23 cellular contexts compared by ENCODE assay signal in genomic region chr10:112216151-112216550, GRCh38. TPM values are rescaled to one million over a fixed set of nuclear protein-coding genes. Genes with fewer than 3 reads are reported as not detected.
A peak's percentile ranks its signal among the peaks of the same experiment; 100 is the strongest.
DNase-seq lines count a peak whose midpoint lies in the region; ATAC-seq, FAIRE-seq and TF ChIP-seq lines count a peak whose summit lies in the region.
"Had no signal": no experiment of that assay in that cellular context is flagged by ENCODE, and none has a peak within 500 bp of the region (broad histone marks: within the 10 kb centered on the region; RNA-seq: fewer than 3 reads in every experiment).

No MANE protein-coding gene starts in this region.

- H2AK5ac ChIP-seq in mesenchymal stem cell (ENCODE audit: low read length, severe bottlenecking): no peak overlapping the region

- no peak overlapping the region for H3K4ac ChIP-seq in mesenchymal stem cell (ENCODE audit: low read depth in 1 of 2, low read length in 2 of 2)

- H3K36me3 ChIP-seq in GM23338 (ENCODE audit: insufficient read depth) (no peaks in the 10 kb centered on the region), adipocyte (ENCODE audit: control insufficient read depth, insufficient read depth, low read length, severe bottlenecking) (peaks cover 22% of the 10 kb centered on the region), HepG2 (replicated peaks in 1 of 2; ENCODE audit: control insufficient read depth in 1 of 2, insufficient read depth in 2 of 2, low read length in 2 of 2) (peaks cover 41 to 90% of the 10 kb centered on the region in 2 experiments), subcutaneous abdominal adipose tissue (ENCODE audit: control insufficient read depth in 5 of 5, insufficient read depth in 5 of 5, low read length in 5 of 5) (peaks cover 0 to 8% (median 3%) of the 10 kb centered on the region in 5 donors), mesenchymal stem cell (ENCODE audit: control insufficient read depth in 1 of 2, insufficient read depth in 2 of 2, low read depth in 1 of 2, low read length in 2 of 2) (no peaks in the 10 kb centered on the region)
- H3K36me3 ChIP-seq: Peyer's patch had no signal

- H4K20me1 ChIP-seq in GM23338 (replicated peaks; ENCODE audit: insufficient read depth) (no peaks in the 10 kb centered on the region), HepG2 (ENCODE audit: insufficient read depth, low read length) (0 out of 2 replicates have a peak, but pooled peaks cover 5% of the 10 kb centered on the region)

- in situ Hi-C loops in HepG2 (cut with HindIII; ENCODE audit: extremely low pct_ligation_motif_present, low pct_unique_long_range_greater_than_20kb): no loop called here

- CTCF ChIA-PET in HepG2 (lab: Yijun Ruan, JAX; ENCODE audit: low intra/inter-chr PET ratio, low total read pairs): no interaction called here

- TF ChIP-seq EP300 in HepG2 (IDR thresholded peaks at IDR 0.05; ENCODE audit: low read depth in 2 of 2, low read length in 2 of 2) (no peak), HepG2 (CRISPR knock-in tag; IDR thresholded peaks at IDR 0.05; ENCODE audit: borderline replicate concordance) (no peak)

- no peak overlapping the region for H2BK12ac ChIP-seq in mesenchymal stem cell (ENCODE audit: low read length in 2 of 2)

- H3K18ac ChIP-seq in mesenchymal stem cell (ENCODE audit: low read depth in 1 of 2, low read length in 2 of 2): no peak overlapping the region

- H3K4me2 ChIP-seq in GM23338 (no peak overlapping the region), HepG2 (ENCODE audit: low read depth, low read length) (no peak overlapping the region), mesenchymal stem cell (ENCODE audit: low read length, poor library complexity, severe bottlenecking) (no peak overlapping the region)
- H3K4me2 ChIP-seq: KMS-11 had no signal

- H3K4me1 Mint-ChIP-seq in GM23338: peaks cover 23% of the 10 kb centered on the region

- no peak overlapping the region for H3K14ac ChIP-seq in mesenchymal stem cell (ENCODE audit: low read length in 2 of 2)

- H3K27ac ChIP-seq in GM23338 (ENCODE audit: low read depth) (no peak overlapping the region), HepG2 (ENCODE audit: extremely low read length, insufficient read depth, low read length) (peak overlapping the region; percentile 51), subcutaneous abdominal adipose tissue (ENCODE audit: low read depth, low read length) (peak overlapping the region; percentile 97), mesenchymal stem cell (ENCODE audit: low read length, poor library complexity, severe bottlenecking) (no peak overlapping the region)
- H3K27ac ChIP-seq: C4-2B, KMS-11, Peyer's patch had no signal

- no peak overlapping the region for H2BK15ac ChIP-seq in mesenchymal stem cell (ENCODE audit: low read depth, poor library complexity, severe bottlenecking)

- TF ChIP-seq CTCF in GM23338 (conservative IDR thresholded peaks at IDR 0.05; ENCODE audit: low read depth in 2 of 2) (no peak), HepG2 (CRISPR knock-in tag; IDR thresholded peaks at IDR 0.05) (no peak), D721Med (IDR thresholded peaks at IDR 0.05; ENCODE audit: insufficient read depth, missing control alignments) (no peak)

- H3K4me3 Mint-ChIP-seq in GM23338: no peak overlapping the region
- H3K4me3 Mint-ChIP-seq: CD8-positive, alpha-beta T cell had no signal

- no peak overlapping the region for H3K23ac ChIP-seq in mesenchymal stem cell (ENCODE audit: low read length in 2 of 2)

- no peaks in the 10 kb centered on the region for H3K4me1 ChIP-seq in GM23338 (ENCODE audit: insufficient read depth)
- peaks cover 19% of the 10 kb centered on the region for H3K4me1 ChIP-seq in adipocyte (ENCODE audit: control insufficient read depth, insufficient read depth, low read length)
- H3K4me1 ChIP-seq in HepG2 (ENCODE audit: insufficient read depth, low read length): peaks cover 96% of the 10 kb centered on the region
- H3K4me1 ChIP-seq in subcutaneous abdominal adipose tissue (ENCODE audit: control insufficient read depth in 5 of 5, insufficient read depth in 5 of 5, low read length in 5 of 5): peaks cover 0 to 59% (median 11%) of the 10 kb centered on the region in 5 donors
- H3K4me1 ChIP-seq in mesenchymal stem cell (ENCODE audit: control insufficient read depth, insufficient read depth, low read depth, low read length): no peaks in the 10 kb centered on the region
- H3K4me1 ChIP-seq: Peyer's patch had no signal

- H3K79me2 ChIP-seq in GM23338 (replicated peaks; ENCODE audit: insufficient read depth) (no peaks in the 10 kb centered on the region), HepG2 (ENCODE audit: insufficient read depth, low read length) (peaks cover 57% of the 10 kb centered on the region)

- H3K9ac ChIP-seq in adipocyte (ENCODE audit: low read length) (peak overlapping the region; percentile 63), HepG2 (ENCODE audit: insufficient read depth, low read depth, low read length) (no peak overlapping the region), subcutaneous abdominal adipose tissue (ENCODE audit: low read length in 5 of 5) (peak overlapping the region in 1 of 5 donors; percentile 86), mesenchymal stem cell (ENCODE audit: low read length) (no peak overlapping the region)
- H3K9ac ChIP-seq: KMS-11 had no signal

- H3K9me3 Mint-ChIP-seq in GM23338: peaks cover 5% of the 10 kb centered on the region; the same call in 1 of the 3 replicates

- peaks cover 18% of the 10 kb centered on the region for H3K9me3 ChIP-seq in adipocyte (ENCODE audit: control insufficient read depth, low read length)
- peaks cover 9% of the 10 kb centered on the region; the same call in 1 of the 2 replicates for H3K9me3 ChIP-seq in HepG2 (ENCODE audit: low read length)
- H3K9me3 ChIP-seq in subcutaneous abdominal adipose tissue (ENCODE audit: control insufficient read depth in 5 of 5, low read length in 5 of 5): peaks cover 2 to 11% (median 6%) of the 10 kb centered on the region in 5 donors
- peaks cover 11% of the 10 kb centered on the region for H3K9me3 ChIP-seq in mesenchymal stem cell (ENCODE audit: control insufficient read depth, low read length)

- DNase-seq in GM23338 (ENCODE audit: low spot score) (no peak), adipocyte (ENCODE audit: low read depth) (no peak), HepG2 (ENCODE audit: low spot score) (no peak), SW 1271 (lab: John Stamatoyannopoulos, UW) (no peak), mesenchymal stem cell (no peak), D721Med (ENCODE audit: insufficient read length, low spot score) (no peak)
- DNase-seq: AML-193; Calu3; CD8-positive, alpha-beta T cell; HCEC 1CT; NCI-H1048; NCI-H1417; NCI-H1694; NCI-H2029 treated with DMSO at 0.1 percent for 48 hours; NCI-H2227 treated with DMSO at 0.1 percent for 48 hours; NCI-H526 treated with DMSO at 0.1 percent for 48 hours; Peyer's patch had no signal

- H3K79me1 ChIP-seq in mesenchymal stem cell (replicated peaks; ENCODE audit: low read length, poor library complexity, severe bottlenecking): no peaks in the 10 kb centered on the region

- H2AFZ ChIP-seq in GM23338 (peak overlapping the region; percentile 11; the same call in 1 of the 2 replicates), HepG2 (ENCODE audit: low read length) (no peak overlapping the region), mesenchymal stem cell (ENCODE audit: low read depth, low read length) (no peak overlapping the region)

- H3K4me3 ChIP-seq in GM23338 (no peak overlapping the region), adipocyte (ENCODE audit: low read length) (no peak overlapping the region), HepG2 (replicated peaks in 1 of 3; ENCODE audit: insufficient read depth in 1 of 3, low read depth in 2 of 3, low read length in 3 of 3) (no peak overlapping the region), subcutaneous abdominal adipose tissue (ENCODE audit: low read depth in 1 of 5, low read length in 5 of 5) (peak overlapping the region in 1 of 5 donors; percentile 44), mesenchymal stem cell (ENCODE audit: insufficient read depth in 1 of 2, low read depth in 1 of 2, low read length in 2 of 2) (no peak overlapping the region)
- H3K4me3 ChIP-seq: Peyer's patch had no signal

- WGBS in HepG2 (ENCODE audit: low lambda C conversion rate): 83% methylated on average over 2 of the region's 2 CpGs
- WGBS in mesenchymal stem cell: 80% methylated on average over 1 of the region's 2 CpGs

- POLR2A ChIA-PET in HepG2 (lab: Yijun Ruan, JAX): interaction anchor here (1.1 to 5.1 kb wide), 5 partner anchors 10 to 87 kb away, joined by 3 to 65 read pairs (median 11); no protein-coding TSS in a partner anchor

- TF ChIP-seq POLR2A in HepG2 (IDR thresholded peaks at IDR 0.05; ENCODE audit: insufficient read depth in 1 of 2, low read depth in 2 of 2, low read length in 2 of 2): 0 out of 4 replicates have a peak, but pooled peaks of 1 of the 2 experiments have one; percentile 18

- no peak overlapping the region for H4K8ac ChIP-seq in mesenchymal stem cell (ENCODE audit: low read length)

- intact Hi-C loops in HepG2 (cut with micrococcal nuclease; ENCODE audit: unreplicated experiment): no loop called here

- H3K9me2 ChIP-seq in GM23338 (ENCODE audit: insufficient read depth): no peaks in the 10 kb centered on the region

- BruUV-seq in HepG2 (replicated peaks; lab: Mats Ljungman, UMichigan): no TSS peak

- no peak for FAIRE-seq in HepG2 (lab: Jason Lieb, UNC)
- no peak for FAIRE-seq in D721Med (lab: Jason Lieb, UNC)
- FAIRE-seq: A204.1, H1 had no signal

- H2BK5ac ChIP-seq in mesenchymal stem cell (ENCODE audit: low read depth, low read length, poor library complexity, severe bottlenecking): no peak overlapping the region

- ATAC-seq in GM23338: no peak
- no peak; the same call in 2 of the 3 replicates for ATAC-seq in HepG2
- no peak for ATAC-seq in GM19455 (IDR thresholded peaks at IDR 0.05; ENCODE audit: unreplicated experiment)
- ATAC-seq: CD8-positive, alpha-beta T cell had no signal

- H4K91ac ChIP-seq in mesenchymal stem cell (ENCODE audit: low read length): no peak overlapping the region

- H3K27ac Mint-ChIP-seq in GM23338: no peak overlapping the region
- H3K27ac Mint-ChIP-seq: CD8-positive, alpha-beta T cell had no signal

- H3K27me3 Mint-ChIP-seq in GM23338 (ENCODE audit: insufficient read depth, low read depth, poor library complexity): no peaks in the 10 kb centered on the region

- no peaks in the 10 kb centered on the region for H3F3A ChIP-seq in GM23338 (replicated peaks; ENCODE audit: low read depth)

- H3K27me3 ChIP-seq in GM23338 (ENCODE audit: insufficient read depth) (no peaks in the 10 kb centered on the region), adipocyte (replicated peaks; ENCODE audit: control insufficient read depth, insufficient read depth, low read length) (no peaks in the 10 kb centered on the region), HepG2 (ENCODE audit: control insufficient read depth in 1 of 2, insufficient read depth in 2 of 2, low read length in 2 of 2) (no peaks in the 10 kb centered on the region), subcutaneous abdominal adipose tissue (ENCODE audit: control insufficient read depth in 5 of 5, insufficient read depth in 4 of 5, low read length in 5 of 5) (peaks cover 0 to 5% (median 0%) of the 10 kb centered on the region in 5 donors), mesenchymal stem cell (ENCODE audit: control insufficient read depth in 1 of 2, insufficient read depth in 1 of 2, low read length in 2 of 2) (no peaks in the 10 kb centered on the region)
- H3K27me3 ChIP-seq: Peyer's patch had no signal

- H3K36me3 Mint-ChIP-seq in GM23338 (ENCODE audit: low read depth): no peaks in the 10 kb centered on the region
- H3K36me3 Mint-ChIP-seq: CD8-positive, alpha-beta T cell had no signal

- TF ChIP-seq RAD21 in HepG2 (CRISPR knock-in tag; IDR thresholded peaks at IDR 0.05): no peak

- H2BK120ac ChIP-seq in mesenchymal stem cell (ENCODE audit: low read depth, low read length): no peak overlapping the region

RNA-seq across cellular contexts. Expression of gene GPAM, which starts 32.6 kb away (rescaled TPM):
- 16.6 and 18.1 TPM in 2 replicates for total RNA-seq in GM23338 (2014; rRNA removed; shearing (Covaris generic))
- 4.6 and 5.5 TPM in 2 replicates for polyA plus RNA-seq in GM23338 (2016; fragmentation: Nextera tagmentation; extraction: Ambion mirVana)
- 130 and 140 TPM in 2 replicates for total RNA-seq in HepG2 (2016; rRNA removed; fragmentation: Illumina TruSeq; extraction: Trizol)
- total RNA-seq in HepG2 (2016; cell fraction: cytosol; rRNA removed; fragmentation: Illumina TruSeq; extraction: Trizol; ENCODE audit: low read depth): 19.1 and 21.3 TPM in 2 replicates
- total RNA-seq in HepG2 (2016; cell fraction: insoluble cytoplasmic fraction; rRNA removed; fragmentation: Illumina TruSeq; extraction: Trizol): 132 and 135 TPM in 2 replicates
- total RNA-seq in HepG2 (2016; cell fraction: membrane; rRNA removed; fragmentation: Illumina TruSeq; extraction: Trizol): 47.4 and 55.1 TPM in 2 replicates
- 251 and 257 TPM in 2 replicates for total RNA-seq in HepG2 (2016; cell fraction: nucleus; rRNA removed; fragmentation: Illumina TruSeq; extraction: Trizol)
- 36.8 and 43.0 TPM in 2 replicates for polyA plus RNA-seq in HepG2 (2011; rRNA removed)
- polyA plus RNA-seq in HepG2 (2011; cell fraction: cytosol; rRNA removed): 14.4 and 28.4 TPM in 2 replicates
- polyA plus RNA-seq in HepG2 (2011; cell fraction: nucleus; rRNA removed): 39.1 and 57.9 TPM in 2 replicates
- polyA plus RNA-seq in HepG2 (2012): 53.4 and 86.4 TPM in 2 replicates
- polyA plus RNA-seq in HepG2 (2016; cell fraction: cytosol; fragmentation: Illumina TruSeq; extraction: Trizol; ENCODE audit: low read depth): 5.1 and 5.7 TPM in 2 replicates
- polyA plus RNA-seq in HepG2 (2016; cell fraction: insoluble cytoplasmic fraction; fragmentation: Illumina TruSeq; extraction: Trizol; ENCODE audit: low read depth): 57.8 and 65.3 TPM in 2 replicates
- polyA plus RNA-seq in HepG2 (2016; cell fraction: membrane; fragmentation: Illumina TruSeq; extraction: Trizol; ENCODE audit: low read depth): 14.2 and 17.2 TPM in 2 replicates
- polyA plus RNA-seq in HepG2 (2016; cell fraction: nucleus; fragmentation: Illumina TruSeq; extraction: Trizol; ENCODE audit: insufficient read depth, low read depth): 165 and 177 TPM in 2 replicates
- polyA minus RNA-seq in HepG2 (2011; rRNA and poly(A)+ RNA removed; ENCODE audit: low replicate concordance): 18.6 and 65.9 TPM in 2 replicates
- 23.7 and 35.7 TPM in 2 replicates for polyA minus RNA-seq in HepG2 (2011; cell fraction: cytosol; rRNA and poly(A)+ RNA removed)
- 174 and 229 TPM in 2 replicates for polyA minus RNA-seq in HepG2 (2011; cell fraction: nucleus; rRNA and poly(A)+ RNA removed)
- 2.3 TPM for polyA plus RNA-seq in mesenchymal stem cell (2013, experiment 1 of 2)
- polyA plus RNA-seq in mesenchymal stem cell (2013, experiment 2 of 2): 2.5 TPM

Comparison
In these comparisons a context has a peak if more than half of its experiments do, and no peak if none do; other contexts are left out.
1. H3K27ac ChIP-seq: peak in HepG2 (single experiment) and subcutaneous abdominal adipose tissue (single experiment); none in GM23338 (single experiment) and mesenchymal stem cell (single experiment).